ENCODE assay signal across 8 cellular contexts in genomic region chr3:49723301-49723630, GRCh38. TPM values are rescaled to one million over a fixed set of nuclear protein-coding genes. Genes with fewer than 3 reads are reported as not detected.
DNase-seq lines count a peak whose midpoint lies in the region; ATAC-seq, FAIRE-seq and TF ChIP-seq lines count a peak whose summit lies in the region.

No MANE protein-coding gene starts in this region.

- H3K4me3 Mint-ChIP-seq in CD8-positive, alpha-beta T cell, result peak overlapping the region; percentile 86

- H3K27me3 ChIP-seq in CD8-positive, alpha-beta T cell (ENCODE audit: insufficient read depth, low read length), result no peaks in the 10 kb centered on the region
- H3K27me3 ChIP-seq in SU-DHL-6 (ENCODE audit: low read length) (no peaks in the 10 kb centered on the region), GM12878 (replicated peaks in 1 of 2; ENCODE audit: control insufficient read depth in 2 of 2, insufficient read depth in 2 of 2, low read length in 1 of 2) (no peaks in the 10 kb centered on the region), iPS-18a (ENCODE audit: control insufficient read depth, insufficient read depth, low read length) (no peaks in the 10 kb centered on the region), skeletal muscle satellite cell (ENCODE audit: control insufficient read depth, insufficient read depth, low read length) (no peaks in the 10 kb centered on the region)

- H3K36me3 ChIP-seq in CD8-positive, alpha-beta T cell (ENCODE audit: insufficient read depth, low read length), result peaks cover 7% of the 10 kb centered on the region
- no peaks in the 10 kb centered on the region for H3K36me3 ChIP-seq in SU-DHL-6 (ENCODE audit: low read length)
- H3K36me3 ChIP-seq in GM12878 (ENCODE audit: control insufficient read depth in 2 of 2, insufficient read depth in 2 of 2, low read length in 1 of 2), result peaks cover 3 to 23% of the 10 kb centered on the region in 2 experiments
- H3K36me3 ChIP-seq in iPS-18a (ENCODE audit: control insufficient read depth, low read depth, low read length), result peaks cover 26% of the 10 kb centered on the region
- H3K36me3 ChIP-seq in skeletal muscle satellite cell (ENCODE audit: insufficient read depth, low read length), result peaks cover 60% of the 10 kb centered on the region

- H4K20me1 ChIP-seq in SU-DHL-6 (ENCODE audit: low read depth, low read length) (no peaks in the 10 kb centered on the region), GM12878 (ENCODE audit: control insufficient read depth, insufficient read depth) (no peaks in the 10 kb centered on the region)

- ATAC-seq in CD8-positive, alpha-beta T cell, result peak; percentile 8
- ATAC-seq in HG03442 (IDR thresholded peaks at IDR 0.05; ENCODE audit: unreplicated experiment), result peak; percentile 2
- ATAC-seq in GM12878, result peak; percentile 45
- ATAC-seq in GM18867 (IDR thresholded peaks at IDR 0.05; ENCODE audit: unreplicated experiment), result no peak

- intact Hi-C loops in CD8-positive, alpha-beta T cell (cut with DNase I, micrococcal nuclease), result loop anchor here (1.0 to 10.0 kb wide), 6 partner anchors 63 to 698 kb away; partner anchors contain the start of genes DAG1 (in 1 of the 2), IMPDH2 (in 1 of the 2), IP6K1 (in 1 of the 2) and NDUFAF3 (in 1 of the 2)
- intact Hi-C loops in GM12878 (cut with micrococcal nuclease; ENCODE audit: unreplicated experiment), result loop anchor here (5.0 kb wide), 2 partner anchors 64 to 114 kb away; partner anchors contain the start of gene IP6K1

- H3K79me2 ChIP-seq in SU-DHL-6 (ENCODE audit: insufficient read depth, low read length), result 0 out of 2 replicates have a peak, but pooled peaks cover 3% of the 10 kb centered on the region
- H3K79me2 ChIP-seq in GM12878 (ENCODE audit: control insufficient read depth, insufficient read depth, low read length), result peaks cover 20% of the 10 kb centered on the region

- peaks cover 40% of the 10 kb centered on the region for H3K4me1 Mint-ChIP-seq in CD8-positive, alpha-beta T cell (ENCODE audit: low read depth)

- BruUV-seq in GM12878 (replicated peaks; lab: Mats Ljungman, UMichigan), result no TSS peak

- H3K9me3 ChIP-seq in CD8-positive, alpha-beta T cell (ENCODE audit: low read length), result no peaks in the 10 kb centered on the region
- H3K9me3 ChIP-seq in SU-DHL-6 (ENCODE audit: insufficient read depth, low read length) (no peaks in the 10 kb centered on the region), GM12878 (replicated peaks; ENCODE audit: control insufficient read depth, insufficient read depth, low read length) (no peaks in the 10 kb centered on the region; the same call in 2 of the 3 replicates), iPS-18a (ENCODE audit: control insufficient read depth, low read depth, low read length) (no peaks in the 10 kb centered on the region), skeletal muscle satellite cell (replicated peaks; ENCODE audit: low read length) (no peaks in the 10 kb centered on the region)

- RAD21 ChIA-PET in GM12878 (lab: Charles Lee; ENCODE audit: unreplicated experiment), result no interaction called here

- no peak for TF ChIP-seq RAD21 in GM12878 (IDR thresholded peaks at IDR 0.05; ENCODE audit: insufficient read depth, low read depth, low read length)

- FAIRE-seq in GM12878 (lab: Jason Lieb, UNC), result peak; percentile 81

- H3K4me2 ChIP-seq in SU-DHL-6 (ENCODE audit: low read depth, low read length, poor library complexity, severe bottlenecking) (peak overlapping the region; percentile 70), GM12878 (ENCODE audit: control insufficient read depth, insufficient read depth) (peak overlapping the region; percentile 77), skeletal muscle satellite cell (ENCODE audit: low read length) (peak overlapping the region; percentile 98)

- peak overlapping the region; percentile 95 for H3K4me3 ChIP-seq in CD8-positive, alpha-beta T cell (ENCODE audit: low read depth, low read length)
- peak overlapping the region; percentile 96 for H3K4me3 ChIP-seq in SU-DHL-6 (ENCODE audit: insufficient read depth, low read length, poor library complexity, severe bottlenecking)
- H3K4me3 ChIP-seq in GM12878, result peak overlapping the region; percentile 87
- peak overlapping the region; percentile 97 for H3K4me3 ChIP-seq in iPS-18a (ENCODE audit: low read length)
- peak overlapping the region; percentile 99 for H3K4me3 ChIP-seq in skeletal muscle satellite cell (ENCODE audit: low read length)

- H3K27ac Mint-ChIP-seq in CD8-positive, alpha-beta T cell, result peak overlapping the region; percentile 90

- H3K27me3 Mint-ChIP-seq in CD8-positive, alpha-beta T cell (ENCODE audit: low read depth), result no peaks in the 10 kb centered on the region

- SMC1A ChIA-PET in GM12878 (lab: Charles Lee; ENCODE audit: uncharacterized antibody, unreplicated experiment), result interaction anchor here (1.8 kb wide), 1 partner anchor 82 kb away, joined by 5 read pairs; no protein-coding TSS in a partner anchor

- H3K9ac ChIP-seq in SU-DHL-6 (ENCODE audit: low read length), result peak overlapping the region; percentile 100
- peak overlapping the region; percentile 100 for H3K9ac ChIP-seq in GM12878 (ENCODE audit: control insufficient read depth, insufficient read depth, low read length)
- peak overlapping the region; percentile 84 for H3K9ac ChIP-seq in iPS-18a (ENCODE audit: low read length)
- H3K9ac ChIP-seq in skeletal muscle satellite cell (ENCODE audit: low read depth, low read length), result peak overlapping the region; percentile 98

- no peak for TF ChIP-seq EP300 in GM12878 (IDR thresholded peaks at IDR 0.05; ENCODE audit: borderline replicate concordance in 1 of 2, control insufficient read depth in 1 of 2, low read depth in 2 of 2, low read length in 2 of 2)

- no peak; the same call in 1 of the 2 replicates for TF ChIP-seq POLR2A in GM12878 (IDR thresholded peaks at IDR 0.05; ENCODE audit: low read depth, low read length)

- peaks cover 18% of the 10 kb centered on the region for H3F3A ChIP-seq in SU-DHL-6 (ENCODE audit: insufficient read depth)

- peaks cover 26% of the 10 kb centered on the region for H3K4me1 ChIP-seq in CD8-positive, alpha-beta T cell (ENCODE audit: insufficient read depth, low read length)
- H3K4me1 ChIP-seq in GM12878 (ENCODE audit: control insufficient read depth, insufficient read depth, low read length), result peaks cover 21% of the 10 kb centered on the region
- peaks cover 8% of the 10 kb centered on the region for H3K4me1 ChIP-seq in iPS-18a (ENCODE audit: control insufficient read depth, low read depth, low read length)
- H3K4me1 ChIP-seq in skeletal muscle satellite cell (ENCODE audit: control insufficient read depth, insufficient read depth, low read length), result peaks cover 30% of the 10 kb centered on the region

- in situ Hi-C loops in GM12878 (cut with MboI), result no loop called here

- peak overlapping the region; percentile 84 for H3K27ac ChIP-seq in CD8-positive, alpha-beta T cell (ENCODE audit: low read depth, low read length)
- peak overlapping the region; percentile 70 for H3K27ac ChIP-seq in SU-DHL-6 (ENCODE audit: low read depth, low read length)
- H3K27ac ChIP-seq in GM12878 (ENCODE audit: control insufficient read depth, insufficient read depth), result peak overlapping the region; percentile 93
- H3K27ac ChIP-seq in iPS-18a (ENCODE audit: low read length), result no peak overlapping the region

- POLR2A ChIA-PET in CD8-positive, alpha-beta T cell (lab: Charles Lee), result interaction anchor here (1.0 to 2.2 kb wide), 2 partner anchors 10 to 12 kb away, joined by 4 to 9 read pairs; no protein-coding TSS in a partner anchor
- POLR2A ChIA-PET in GM12878 (lab: Charles Lee), result interaction anchor here (1.1 kb wide), 1 partner anchor 22 kb away, joined by 3 read pairs; no protein-coding TSS in a partner anchor

- peaks cover 46% of the 10 kb centered on the region for H3K36me3 Mint-ChIP-seq in CD8-positive, alpha-beta T cell

- TF ChIP-seq CTCF in CD8-positive, alpha-beta T cell (IDR thresholded peaks at IDR 0.05), result no peak
- no peak for TF ChIP-seq CTCF in SU-DHL-6 (IDR thresholded peaks at IDR 0.05; ENCODE audit: insufficient read depth, low read length, poor library complexity, severe bottlenecking)
- TF ChIP-seq CTCF in GM12878 (IDR thresholded peaks at IDR 0.05 in 2 of 3, conservative IDR thresholded peaks at IDR 0.05 in 1 of 3; ENCODE audit: control insufficient read depth in 2 of 3, extremely low read depth in 1 of 3, insufficient read depth in 1 of 3, low read depth in 3 of 3, low read length in 3 of 3), result no peak

- no peaks in the 10 kb centered on the region for H3K9me3 Mint-ChIP-seq in CD8-positive, alpha-beta T cell

- WGBS in GM12878 (ENCODE audit: insufficient coverage, insufficient replicate concordance, low lambda C conversion rate, missing lambda C conversion rate), result 1% methylated on average over 20 of the region's 20 CpGs

- H2AFZ ChIP-seq in SU-DHL-6 (ENCODE audit: low read depth, low read length, severe bottlenecking) (no peak overlapping the region), GM12878 (ENCODE audit: control insufficient read depth, low read depth, low read length) (peak overlapping the region; percentile 59)

- DNase-seq in CD8-positive, alpha-beta T cell, result peak in 6 of 7 experiments; percentile 21 to 66 (median 56)
- DNase-seq in GM12878 (ENCODE audit: low read depth, low spot score) (no peak), middle frontal gyrus (ENCODE audit: extremely low spot score, low spot score) (no peak)

- no peaks in the 10 kb centered on the region for H3K9me2 ChIP-seq in SU-DHL-6 (replicated peaks; ENCODE audit: insufficient read depth, low read length)

- CTCF ChIA-PET in CD8-positive, alpha-beta T cell (lab: Charles Lee), result no interaction called here
- CTCF ChIA-PET in GM12878 (lab: Yijun Ruan, JAX), result interaction anchor here (1.7 kb wide), 1 partner anchor 116 kb away, joined by 8 read pairs; no protein-coding TSS in a partner anchor

RNA-seq across cellular contexts. Expression of gene GMPPB, which starts 0.5 kb away (rescaled TPM):
- 10 to 100 TPM; 34.9 to 36.6 TPM for total RNA-seq in CD8-positive, alpha-beta T cell
- total RNA-seq in GM12878 (2013; cell fraction: nucleolus; rRNA removed), result 27.3 and 30.3 TPM in 2 replicates
- 39.1 and 44.3 TPM in 2 replicates for total RNA-seq in GM12878 (2014; rRNA removed)
- total RNA-seq in GM12878 (2014; rRNA removed; fragmentation: Illumina TruSeq; extraction: Trizol), result 11.3 and 11.7 TPM in 2 replicates
- total RNA-seq in GM12878 (2021), result 45.6 and 46.1 TPM in 2 replicates
- 11.1 TPM for polyA plus RNA-seq in GM12878 (2011; ENCODE audit: low read depth)
- 5.7 and 13.4 TPM in 2 replicates for polyA plus RNA-seq in GM12878 (2011; rRNA removed)
- 13.9 and 18.8 TPM in 2 replicates for polyA plus RNA-seq in GM12878 (2011; cell fraction: cytosol; rRNA removed)
- 26.9 and 29.1 TPM in 2 replicates for polyA plus RNA-seq in GM12878 (2011; cell fraction: nucleus; rRNA removed)
- polyA plus RNA-seq in GM12878 (2012), result 24.8 and 27.5 TPM in 2 replicates
- polyA plus RNA-seq in GM12878 (2014; fragmentation: Illumina TruSeq; extraction: Trizol), result 4.7 and 13.3 TPM in 2 replicates
- polyA plus RNA-seq in GM12878 (2014; fragmentation: Nextera tagmentation; extraction: Ambion mirVana), result 1 to 10 TPM; 2.3 to 8.7 TPM
- polyA plus RNA-seq in GM12878 (2014; rRNA removed), result 33.2 and 40.3 TPM in 2 replicates
- 10 to 100 TPM; 73.2 to 99.5 TPM for polyA plus RNA-seq in GM12878 (2016; fragmentation: Nextera tagmentation; extraction: Ambion mirVana)
- polyA minus RNA-seq in GM12878 (2011; rRNA and poly(A)+ RNA removed), result 19.7 and 20.2 TPM in 2 replicates
- 7.1 and 8.2 TPM in 2 replicates for polyA minus RNA-seq in GM12878 (2011; cell fraction: cytosol; rRNA and poly(A)+ RNA removed)
- 24.4 and 39.9 TPM in 2 replicates for polyA minus RNA-seq in GM12878 (2011; cell fraction: nucleus; rRNA and poly(A)+ RNA removed)
- 28.1 and 38.4 TPM in 2 replicates for total RNA-seq in skeletal muscle satellite cell (2012; rRNA removed)

RNA-seq across cellular contexts. Expression of gene AMIGO3, which starts 3.8 kb away (rescaled TPM):
- 1 to 10 TPM; 1.5 to 3.5 TPM for total RNA-seq in CD8-positive, alpha-beta T cell
- total RNA-seq in GM12878 (2013; cell fraction: nucleolus; rRNA removed), result 3.7 and 3.9 TPM in 2 replicates
- total RNA-seq in GM12878 (2014; rRNA removed) (1.2 and 1.3 TPM in 2 replicates), GM12878 (2014; rRNA removed; fragmentation: Illumina TruSeq; extraction: Trizol) (not detected in 2 replicates), GM12878 (2021) (0.18 TPM in 1 of 2 replicates, not detected in the other)
- polyA plus RNA-seq in GM12878 (2011; ENCODE audit: low read depth), result 0.13 TPM
- polyA plus RNA-seq in GM12878 (2011; rRNA removed) (0.19 TPM in 1 of 2 replicates, not detected in the other), GM12878 (2014; fragmentation: Illumina TruSeq; extraction: Trizol) (0.07 TPM in 1 of 2 replicates, not detected in the other), GM12878 (2014; fragmentation: Nextera tagmentation; extraction: Ambion mirVana) (not detected), GM12878 (2014; rRNA removed) (0.58 and 1.2 TPM in 2 replicates), GM12878 (2016; fragmentation: Nextera tagmentation; extraction: Ambion mirVana) (1 to 10 TPM in 1 of 2 experiments, under 1 TPM in 1; 0.44 to 1.1 TPM)
- 1.8 TPM in 1 of 2 replicates, not detected in the other for polyA plus RNA-seq in GM12878 (2011; cell fraction: cytosol; rRNA removed)
- polyA plus RNA-seq in GM12878 (2011; cell fraction: nucleus; rRNA removed), result 3.0 and 4.6 TPM in 2 replicates
- polyA plus RNA-seq in GM12878 (2012), result 1.4 and 1.8 TPM in 2 replicates
- 1.2 TPM in 1 of 2 replicates, not detected in the other for polyA minus RNA-seq in GM12878 (2011; rRNA and poly(A)+ RNA removed)
- 0.52 and 0.53 TPM in 2 replicates for polyA minus RNA-seq in GM12878 (2011; cell fraction: cytosol; rRNA and poly(A)+ RNA removed)
- polyA minus RNA-seq in GM12878 (2011; cell fraction: nucleus; rRNA and poly(A)+ RNA removed), result 4.6 and 10.5 TPM in 2 replicates
- total RNA-seq in skeletal muscle satellite cell (2012; rRNA removed), result 0.25 and 2.0 TPM in 2 replicates

RNA-seq across cellular contexts. Expression of gene RNF123, which starts 33.9 kb away (rescaled TPM):
- total RNA-seq in CD8-positive, alpha-beta T cell, result 10 to 100 TPM; 23.7 to 27.0 TPM
- 38.2 and 40.9 TPM in 2 replicates for total RNA-seq in GM12878 (2013; cell fraction: nucleolus; rRNA removed)
- total RNA-seq in GM12878 (2014; rRNA removed), result 14.7 and 20.4 TPM in 2 replicates
- 6.4 and 8.1 TPM in 2 replicates for total RNA-seq in GM12878 (2014; rRNA removed; fragmentation: Illumina TruSeq; extraction: Trizol)
- 28.7 and 31.5 TPM in 2 replicates for total RNA-seq in GM12878 (2021)
- polyA plus RNA-seq in GM12878 (2011; ENCODE audit: low read depth), result 26.5 TPM
- polyA plus RNA-seq in GM12878 (2011; rRNA removed), result 8.1 and 20.0 TPM in 2 replicates
- 22.3 and 30.2 TPM in 2 replicates for polyA plus RNA-seq in GM12878 (2011; cell fraction: cytosol; rRNA removed)
- 105 and 114 TPM in 2 replicates for polyA plus RNA-seq in GM12878 (2011; cell fraction: nucleus; rRNA removed)
- polyA plus RNA-seq in GM12878 (2012), result 5.7 and 8.9 TPM in 2 replicates
- polyA plus RNA-seq in GM12878 (2014; fragmentation: Illumina TruSeq; extraction: Trizol), result 6.4 and 12.1 TPM in 2 replicates
- polyA plus RNA-seq in GM12878 (2014; fragmentation: Nextera tagmentation; extraction: Ambion mirVana), result 1 to 10 TPM; 4.2 to 4.5 TPM
- 21.4 and 23.0 TPM in 2 replicates for polyA plus RNA-seq in GM12878 (2014; rRNA removed)
- polyA plus RNA-seq in GM12878 (2016; fragmentation: Nextera tagmentation; extraction: Ambion mirVana), result 10 to 100 TPM; 16.6 to 18.5 TPM
- polyA minus RNA-seq in GM12878 (2011; rRNA and poly(A)+ RNA removed), result 20.3 and 29.3 TPM in 2 replicates
- polyA minus RNA-seq in GM12878 (2011; cell fraction: cytosol; rRNA and poly(A)+ RNA removed), result 13.1 and 13.6 TPM in 2 replicates
- polyA minus RNA-seq in GM12878 (2011; cell fraction: nucleus; rRNA and poly(A)+ RNA removed), result 31.8 and 67.1 TPM in 2 replicates
- 20.1 and 28.1 TPM in 2 replicates for total RNA-seq in skeletal muscle satellite cell (2012; rRNA removed)

RNA-seq across cellular contexts. Expression of gene MST1, which starts 34.0 kb away (rescaled TPM):
- total RNA-seq in CD8-positive, alpha-beta T cell, result 1 to 10 TPM; 8.6 to 9.1 TPM
- 31.5 and 41.7 TPM in 2 replicates for total RNA-seq in GM12878 (2013; cell fraction: nucleolus; rRNA removed)
- total RNA-seq in GM12878 (2014; rRNA removed) (10.1 and 10.6 TPM in 2 replicates), GM12878 (2014; rRNA removed; fragmentation: Illumina TruSeq; extraction: Trizol) (2.3 and 3.0 TPM in 2 replicates), GM12878 (2021) (14.1 TPM in 2 replicates)
- polyA plus RNA-seq in GM12878 (2011; ENCODE audit: low read depth), result 23.1 TPM
- polyA plus RNA-seq in GM12878 (2011; rRNA removed) (13.4 and 24.2 TPM in 2 replicates), GM12878 (2014; fragmentation: Illumina TruSeq; extraction: Trizol) (1.6 and 3.4 TPM in 2 replicates), GM12878 (2014; fragmentation: Nextera tagmentation; extraction: Ambion mirVana) (1 to 10 TPM; 1.2 to 4.4 TPM), GM12878 (2014; rRNA removed) (20.8 and 25.5 TPM in 2 replicates), GM12878 (2016; fragmentation: Nextera tagmentation; extraction: Ambion mirVana) (1 to 10 TPM; 2.6 to 3.9 TPM)
- 16.4 and 28.7 TPM in 2 replicates for polyA plus RNA-seq in GM12878 (2011; cell fraction: cytosol; rRNA removed)
- 519 and 594 TPM in 2 replicates for polyA plus RNA-seq in GM12878 (2011; cell fraction: nucleus; rRNA removed)
- polyA plus RNA-seq in GM12878 (2012), result 38.8 and 51.3 TPM in 2 replicates
- 4.2 and 11.5 TPM in 2 replicates for polyA minus RNA-seq in GM12878 (2011; rRNA and poly(A)+ RNA removed)
- 5.6 and 5.8 TPM in 2 replicates for polyA minus RNA-seq in GM12878 (2011; cell fraction: cytosol; rRNA and poly(A)+ RNA removed)
- 44.7 and 55.5 TPM in 2 replicates for polyA minus RNA-seq in GM12878 (2011; cell fraction: nucleus; rRNA and poly(A)+ RNA removed)
- 4.4 and 5.6 TPM in 2 replicates for total RNA-seq in skeletal muscle satellite cell (2012; rRNA removed)

RNA-seq across cellular contexts. Expression of gene APEH, which starts 49.1 kb away (rescaled TPM):
- 10 to 100 TPM; 40.8 to 48.9 TPM for total RNA-seq in CD8-positive, alpha-beta T cell
- total RNA-seq in GM12878 (2013; cell fraction: nucleolus; rRNA removed), result 71.1 and 89.5 TPM in 2 replicates
- 199 and 214 TPM in 2 replicates for total RNA-seq in GM12878 (2014; rRNA removed)
- 110 and 116 TPM in 2 replicates for total RNA-seq in GM12878 (2014; rRNA removed; fragmentation: Illumina TruSeq; extraction: Trizol)
- 178 and 186 TPM in 2 replicates for total RNA-seq in GM12878 (2021)
- polyA plus RNA-seq in GM12878 (2011; ENCODE audit: low read depth), result 43.5 TPM
- polyA plus RNA-seq in GM12878 (2011; rRNA removed), result 66.9 and 101 TPM in 2 replicates
- 152 and 183 TPM in 2 replicates for polyA plus RNA-seq in GM12878 (2011; cell fraction: cytosol; rRNA removed)
- 301 and 327 TPM in 2 replicates for polyA plus RNA-seq in GM12878 (2011; cell fraction: nucleus; rRNA removed)
- polyA plus RNA-seq in GM12878 (2012), result 71.4 and 74.9 TPM in 2 replicates
- polyA plus RNA-seq in GM12878 (2014; fragmentation: Illumina TruSeq; extraction: Trizol), result 125 and 130 TPM in 2 replicates
- polyA plus RNA-seq in GM12878 (2014; fragmentation: Nextera tagmentation; extraction: Ambion mirVana), result 100 to 1,000 TPM in 1 of 2 experiments, 10 to 100 TPM in 1; 74.4 to 102 TPM
- polyA plus RNA-seq in GM12878 (2014; rRNA removed), result 132 and 162 TPM in 2 replicates
- 100 to 1,000 TPM; 207 to 209 TPM for polyA plus RNA-seq in GM12878 (2016; fragmentation: Nextera tagmentation; extraction: Ambion mirVana)
- polyA minus RNA-seq in GM12878 (2011; rRNA and poly(A)+ RNA removed), result 167 and 275 TPM in 2 replicates
- polyA minus RNA-seq in GM12878 (2011; cell fraction: cytosol; rRNA and poly(A)+ RNA removed), result 76.0 and 90.2 TPM in 2 replicates
- 116 and 212 TPM in 2 replicates for polyA minus RNA-seq in GM12878 (2011; cell fraction: nucleus; rRNA and poly(A)+ RNA removed)
- 102 and 126 TPM in 2 replicates for total RNA-seq in skeletal muscle satellite cell (2012; rRNA removed)

Comparison
In these comparisons a context has a peak if more than half of its experiments do, and no peak if none do; other contexts are left out.
1. DNase-seq: peak in CD8-positive, alpha-beta T cell (6 of 7); none in GM12878 (single experiment) and middle frontal gyrus (single experiment).
2. Peak in every context shown above with its lines, with median percentiles within 50 percentile points of each other: H3K4me3 ChIP-seq, H3K4me2 ChIP-seq and H3K9ac ChIP-seq.